In the genomic region with DNA sequence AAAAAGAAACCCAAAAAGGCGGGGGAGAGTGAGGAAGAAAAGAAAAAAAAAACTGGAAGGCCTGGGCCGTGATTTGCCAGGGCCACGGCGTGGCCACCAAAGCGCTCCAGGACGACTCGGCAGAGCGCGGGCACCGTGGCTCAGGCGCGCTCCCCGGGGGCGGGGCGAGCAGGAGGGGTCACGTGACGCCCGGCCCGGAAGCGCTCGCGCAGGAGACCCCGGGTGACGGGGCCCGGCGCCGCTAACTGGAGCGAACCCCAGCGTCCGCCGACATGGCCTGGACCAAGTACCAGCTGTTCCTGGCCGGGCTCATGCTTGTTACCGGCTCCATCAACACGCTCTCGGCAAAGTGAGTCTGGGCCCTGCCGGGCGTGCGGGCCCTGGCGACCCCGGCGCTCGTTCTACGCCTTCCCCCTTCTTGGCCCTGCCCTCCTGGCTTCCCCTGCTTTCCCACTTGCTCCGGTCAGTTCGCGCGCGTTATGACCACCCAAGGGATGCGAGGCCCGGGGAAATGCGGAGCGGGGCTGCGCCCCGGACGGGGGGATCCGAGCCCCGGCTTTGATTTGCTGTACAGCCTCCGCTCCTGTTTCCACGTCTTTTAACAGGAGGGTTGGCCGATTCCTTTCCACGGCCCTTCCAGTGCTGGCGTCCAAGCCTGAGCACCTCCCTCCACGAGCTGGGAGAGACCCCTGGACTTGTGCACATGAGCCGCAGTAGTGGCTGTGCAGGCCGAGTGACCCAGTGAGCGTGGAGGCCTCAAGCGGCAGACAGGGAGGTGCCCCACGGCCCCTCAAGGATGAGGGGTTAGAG, we compare ENCODE assay signal across 1 cellular context.
A peak's percentile ranks its signal among the peaks of the same experiment; 100 is the strongest.
TF ChIP-seq lines count a peak whose summit lies in the region.

A gene with protein sequence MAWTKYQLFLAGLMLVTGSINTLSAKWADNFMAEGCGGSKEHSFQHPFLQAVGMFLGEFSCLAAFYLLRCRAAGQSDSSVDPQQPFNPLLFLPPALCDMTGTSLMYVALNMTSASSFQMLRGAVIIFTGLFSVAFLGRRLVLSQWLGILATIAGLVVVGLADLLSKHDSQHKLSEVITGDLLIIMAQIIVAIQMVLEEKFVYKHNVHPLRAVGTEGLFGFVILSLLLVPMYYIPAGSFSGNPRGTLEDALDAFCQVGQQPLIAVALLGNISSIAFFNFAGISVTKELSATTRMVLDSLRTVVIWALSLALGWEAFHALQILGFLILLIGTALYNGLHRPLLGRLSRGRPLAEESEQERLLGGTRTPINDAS (plus strand): TSS at position 207 of the 810 bp plus-strand sequence. CDS start 66 bp downstream, at position 273.

TF ChIP-seq in H1, 55 proteins besides CTCF, POLR2A, EP300 and RAD21:
- TF ChIP-seq CBX5 (IDR thresholded peaks at IDR 0.05; ENCODE audit: low read depth, low read length): no peak
- no peak for TF ChIP-seq MAFK (IDR thresholded peaks at IDR 0.05; ENCODE audit: low read depth, low read length)
- no peak for TF ChIP-seq CHD1 (IDR thresholded peaks at IDR 0.05; ENCODE audit: low read depth, low read length)
- TF ChIP-seq CHD2 (IDR thresholded peaks at IDR 0.05; ENCODE audit: low read length): no peak
- no peak; the same call in 1 of the 2 replicates for TF ChIP-seq RBBP5 (IDR thresholded peaks at IDR 0.05; ENCODE audit: borderline replicate concordance, low read depth, low read length)
- TF ChIP-seq CBX8 (IDR thresholded peaks at IDR 0.05; ENCODE audit: borderline replicate concordance, low read depth, low read length): no peak
- TF ChIP-seq, protein P1, sequence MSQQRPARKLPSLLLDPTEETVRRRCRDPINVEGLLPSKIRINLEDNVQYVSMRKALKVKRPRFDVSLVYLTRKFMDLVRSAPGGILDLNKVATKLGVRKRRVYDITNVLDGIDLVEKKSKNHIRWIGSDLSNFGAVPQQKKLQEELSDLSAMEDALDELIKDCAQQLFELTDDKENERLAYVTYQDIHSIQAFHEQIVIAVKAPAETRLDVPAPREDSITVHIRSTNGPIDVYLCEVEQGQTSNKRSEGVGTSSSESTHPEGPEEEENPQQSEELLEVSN (IDR thresholded peaks at IDR 0.05): no peak
- no peak for TF ChIP-seq POU5F1 (IDR thresholded peaks at IDR 0.05; ENCODE audit: low read depth, low read length)
- no peak for TF ChIP-seq JUND (IDR thresholded peaks at IDR 0.05; ENCODE audit: low read length)
- TF ChIP-seq FOSL1 (IDR thresholded peaks at IDR 0.05; ENCODE audit: insufficient read depth, low read depth, low read length): no peak
- no peak for TF ChIP-seq BRCA1 (IDR thresholded peaks at IDR 0.05; ENCODE audit: low read depth, low read length)
- TF ChIP-seq SP2 (IDR thresholded peaks at IDR 0.05; ENCODE audit: low read length): no peak
- no peak for TF ChIP-seq SIX5 (IDR thresholded peaks at IDR 0.05; ENCODE audit: low read depth, low read length)
- peak; percentile 79 for TF ChIP-seq PHF8 (conservative IDR thresholded peaks at IDR 0.05; ENCODE audit: low read depth, low read length)
- TF ChIP-seq, protein P2, sequence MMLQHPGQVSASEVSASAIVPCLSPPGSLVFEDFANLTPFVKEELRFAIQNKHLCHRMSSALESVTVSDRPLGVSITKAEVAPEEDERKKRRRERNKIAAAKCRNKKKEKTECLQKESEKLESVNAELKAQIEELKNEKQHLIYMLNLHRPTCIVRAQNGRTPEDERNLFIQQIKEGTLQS (IDR thresholded peaks at IDR 0.05; ENCODE audit: insufficient read depth, low read depth, low read length): peak; percentile 81
- 0 out of 2 replicates have a peak, but pooled peaks have one; percentile 27 for TF ChIP-seq EGR1 (IDR thresholded peaks at IDR 0.05; ENCODE audit: borderline replicate concordance, low read depth, low read length)
- 0 out of 2 replicates have a peak, but pooled peaks have one; percentile 6 for TF ChIP-seq NRF1 (IDR thresholded peaks at IDR 0.05; ENCODE audit: low read depth, low read length)
- no peak for TF ChIP-seq TBP (IDR thresholded peaks at IDR 0.05; ENCODE audit: low read depth, low read length)
- no peak for TF ChIP-seq TEAD4 (IDR thresholded peaks at IDR 0.05; ENCODE audit: low read depth, low read length)
- TF ChIP-seq, protein P3, sequence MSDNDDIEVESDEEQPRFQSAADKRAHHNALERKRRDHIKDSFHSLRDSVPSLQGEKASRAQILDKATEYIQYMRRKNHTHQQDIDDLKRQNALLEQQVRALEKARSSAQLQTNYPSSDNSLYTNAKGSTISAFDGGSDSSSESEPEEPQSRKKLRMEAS (IDR thresholded peaks at IDR 0.05): peak; percentile 53; the same call in 1 of the 2 replicates
- TF ChIP-seq GABPA (IDR thresholded peaks at IDR 0.05; ENCODE audit: borderline replicate concordance, insufficient read depth, low read length): 0 out of 2 replicates have a peak, but pooled peaks have one; percentile 55
- TF ChIP-seq CEBPB (IDR thresholded peaks at IDR 0.05; ENCODE audit: low read depth, low read length): no peak
- TF ChIP-seq, protein P4, sequence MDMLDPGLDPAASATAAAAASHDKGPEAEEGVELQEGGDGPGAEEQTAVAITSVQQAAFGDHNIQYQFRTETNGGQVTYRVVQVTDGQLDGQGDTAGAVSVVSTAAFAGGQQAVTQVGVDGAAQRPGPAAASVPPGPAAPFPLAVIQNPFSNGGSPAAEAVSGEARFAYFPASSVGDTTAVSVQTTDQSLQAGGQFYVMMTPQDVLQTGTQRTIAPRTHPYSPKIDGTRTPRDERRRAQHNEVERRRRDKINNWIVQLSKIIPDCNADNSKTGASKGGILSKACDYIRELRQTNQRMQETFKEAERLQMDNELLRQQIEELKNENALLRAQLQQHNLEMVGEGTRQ (IDR thresholded peaks at IDR 0.05; ENCODE audit: low read length): peak; percentile 95
- no peak for TF ChIP-seq TCF12 (IDR thresholded peaks at IDR 0.05; ENCODE audit: low read depth, low read length)
- no peak for TF ChIP-seq SUZ12 (IDR thresholded peaks at IDR 0.05; ENCODE audit: low read length)
- no peak for TF ChIP-seq CTBP2 (IDR thresholded peaks at IDR 0.05; ENCODE audit: borderline replicate concordance, insufficient read depth, insufficient read length, low read length)
- TF ChIP-seq BACH1 (IDR thresholded peaks at IDR 0.05; ENCODE audit: low read length): no peak
- no peak for TF ChIP-seq BCL11A (IDR thresholded peaks at IDR 0.05; ENCODE audit: low read depth in 2 of 2, low read length in 2 of 2)
- TF ChIP-seq, protein P5, sequence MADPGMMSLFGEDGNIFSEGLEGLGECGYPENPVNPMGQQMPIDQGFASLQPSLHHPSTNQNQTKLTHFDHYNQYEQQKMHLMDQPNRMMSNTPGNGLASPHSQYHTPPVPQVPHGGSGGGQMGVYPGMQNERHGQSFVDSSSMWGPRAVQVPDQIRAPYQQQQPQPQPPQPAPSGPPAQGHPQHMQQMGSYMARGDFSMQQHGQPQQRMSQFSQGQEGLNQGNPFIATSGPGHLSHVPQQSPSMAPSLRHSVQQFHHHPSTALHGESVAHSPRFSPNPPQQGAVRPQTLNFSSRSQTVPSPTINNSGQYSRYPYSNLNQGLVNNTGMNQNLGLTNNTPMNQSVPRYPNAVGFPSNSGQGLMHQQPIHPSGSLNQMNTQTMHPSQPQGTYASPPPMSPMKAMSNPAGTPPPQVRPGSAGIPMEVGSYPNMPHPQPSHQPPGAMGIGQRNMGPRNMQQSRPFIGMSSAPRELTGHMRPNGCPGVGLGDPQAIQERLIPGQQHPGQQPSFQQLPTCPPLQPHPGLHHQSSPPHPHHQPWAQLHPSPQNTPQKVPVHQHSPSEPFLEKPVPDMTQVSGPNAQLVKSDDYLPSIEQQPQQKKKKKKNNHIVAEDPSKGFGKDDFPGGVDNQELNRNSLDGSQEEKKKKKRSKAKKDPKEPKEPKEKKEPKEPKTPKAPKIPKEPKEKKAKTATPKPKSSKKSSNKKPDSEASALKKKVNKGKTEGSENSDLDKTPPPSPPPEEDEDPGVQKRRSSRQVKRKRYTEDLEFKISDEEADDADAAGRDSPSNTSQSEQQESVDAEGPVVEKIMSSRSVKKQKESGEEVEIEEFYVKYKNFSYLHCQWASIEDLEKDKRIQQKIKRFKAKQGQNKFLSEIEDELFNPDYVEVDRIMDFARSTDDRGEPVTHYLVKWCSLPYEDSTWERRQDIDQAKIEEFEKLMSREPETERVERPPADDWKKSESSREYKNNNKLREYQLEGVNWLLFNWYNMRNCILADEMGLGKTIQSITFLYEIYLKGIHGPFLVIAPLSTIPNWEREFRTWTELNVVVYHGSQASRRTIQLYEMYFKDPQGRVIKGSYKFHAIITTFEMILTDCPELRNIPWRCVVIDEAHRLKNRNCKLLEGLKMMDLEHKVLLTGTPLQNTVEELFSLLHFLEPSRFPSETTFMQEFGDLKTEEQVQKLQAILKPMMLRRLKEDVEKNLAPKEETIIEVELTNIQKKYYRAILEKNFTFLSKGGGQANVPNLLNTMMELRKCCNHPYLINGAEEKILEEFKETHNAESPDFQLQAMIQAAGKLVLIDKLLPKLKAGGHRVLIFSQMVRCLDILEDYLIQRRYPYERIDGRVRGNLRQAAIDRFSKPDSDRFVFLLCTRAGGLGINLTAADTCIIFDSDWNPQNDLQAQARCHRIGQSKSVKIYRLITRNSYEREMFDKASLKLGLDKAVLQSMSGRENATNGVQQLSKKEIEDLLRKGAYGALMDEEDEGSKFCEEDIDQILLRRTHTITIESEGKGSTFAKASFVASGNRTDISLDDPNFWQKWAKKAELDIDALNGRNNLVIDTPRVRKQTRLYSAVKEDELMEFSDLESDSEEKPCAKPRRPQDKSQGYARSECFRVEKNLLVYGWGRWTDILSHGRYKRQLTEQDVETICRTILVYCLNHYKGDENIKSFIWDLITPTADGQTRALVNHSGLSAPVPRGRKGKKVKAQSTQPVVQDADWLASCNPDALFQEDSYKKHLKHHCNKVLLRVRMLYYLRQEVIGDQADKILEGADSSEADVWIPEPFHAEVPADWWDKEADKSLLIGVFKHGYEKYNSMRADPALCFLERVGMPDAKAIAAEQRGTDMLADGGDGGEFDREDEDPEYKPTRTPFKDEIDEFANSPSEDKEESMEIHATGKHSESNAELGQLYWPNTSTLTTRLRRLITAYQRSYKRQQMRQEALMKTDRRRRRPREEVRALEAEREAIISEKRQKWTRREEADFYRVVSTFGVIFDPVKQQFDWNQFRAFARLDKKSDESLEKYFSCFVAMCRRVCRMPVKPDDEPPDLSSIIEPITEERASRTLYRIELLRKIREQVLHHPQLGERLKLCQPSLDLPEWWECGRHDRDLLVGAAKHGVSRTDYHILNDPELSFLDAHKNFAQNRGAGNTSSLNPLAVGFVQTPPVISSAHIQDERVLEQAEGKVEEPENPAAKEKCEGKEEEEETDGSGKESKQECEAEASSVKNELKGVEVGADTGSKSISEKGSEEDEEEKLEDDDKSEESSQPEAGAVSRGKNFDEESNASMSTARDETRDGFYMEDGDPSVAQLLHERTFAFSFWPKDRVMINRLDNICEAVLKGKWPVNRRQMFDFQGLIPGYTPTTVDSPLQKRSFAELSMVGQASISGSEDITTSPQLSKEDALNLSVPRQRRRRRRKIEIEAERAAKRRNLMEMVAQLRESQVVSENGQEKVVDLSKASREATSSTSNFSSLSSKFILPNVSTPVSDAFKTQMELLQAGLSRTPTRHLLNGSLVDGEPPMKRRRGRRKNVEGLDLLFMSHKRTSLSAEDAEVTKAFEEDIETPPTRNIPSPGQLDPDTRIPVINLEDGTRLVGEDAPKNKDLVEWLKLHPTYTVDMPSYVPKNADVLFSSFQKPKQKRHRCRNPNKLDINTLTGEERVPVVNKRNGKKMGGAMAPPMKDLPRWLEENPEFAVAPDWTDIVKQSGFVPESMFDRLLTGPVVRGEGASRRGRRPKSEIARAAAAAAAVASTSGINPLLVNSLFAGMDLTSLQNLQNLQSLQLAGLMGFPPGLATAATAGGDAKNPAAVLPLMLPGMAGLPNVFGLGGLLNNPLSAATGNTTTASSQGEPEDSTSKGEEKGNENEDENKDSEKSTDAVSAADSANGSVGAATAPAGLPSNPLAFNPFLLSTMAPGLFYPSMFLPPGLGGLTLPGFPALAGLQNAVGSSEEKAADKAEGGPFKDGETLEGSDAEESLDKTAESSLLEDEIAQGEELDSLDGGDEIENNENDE (IDR thresholded peaks at IDR 0.05; ENCODE audit: insufficient replicate concordance, low read length): no peak
- TF ChIP-seq SAP30 (IDR thresholded peaks at IDR 0.05; ENCODE audit: insufficient read depth, insufficient replicate concordance, low read length): no peak
- TF ChIP-seq YY1 (IDR thresholded peaks at IDR 0.05; ENCODE audit: low read depth, low read length): no peak; the same call in 1 of the 2 replicates
- TF ChIP-seq RNF2 (IDR thresholded peaks at IDR 0.05; ENCODE audit: borderline replicate concordance, low read depth, low read length, missing control alignments, poor library complexity, severe bottlenecking): no peak
- TF ChIP-seq RFX5 (IDR thresholded peaks at IDR 0.05; ENCODE audit: borderline replicate concordance, low read depth, low read length): no peak
- TF ChIP-seq SIN3A (conservative IDR thresholded peaks at IDR 0.05 in 1 of 2, IDR thresholded peaks at IDR 0.05 in 1 of 2; ENCODE audit: low read depth in 1 of 2, low read length in 2 of 2): peak in 1 of 2 experiments; percentile 76; a peak in 2 of 4 replicates
- TF ChIP-seq TAF7 (optimal IDR thresholded peaks at IDR 0.05; ENCODE audit: borderline replicate concordance, low read depth, low read length): no peak
- TF ChIP-seq KDM5A (IDR thresholded peaks at IDR 0.05; ENCODE audit: low read length): no peak
- peak; percentile 52 for TF ChIP-seq TAF1 (IDR thresholded peaks at IDR 0.05; ENCODE audit: low read depth, low read length)
- TF ChIP-seq POLR2AphosphoS5 (IDR thresholded peaks at IDR 0.05; ENCODE audit: low read depth, low read length): peak; percentile 67
- 0 out of 4 replicates have a peak, but pooled peaks of 1 of the 2 experiments have one; percentile 21 for TF ChIP-seq HDAC2 (IDR thresholded peaks at IDR 0.05; ENCODE audit: borderline replicate concordance in 1 of 2, low read depth in 2 of 2, low read length in 2 of 2)
- no peak for TF ChIP-seq SRF (IDR thresholded peaks at IDR 0.05; ENCODE audit: low read depth, low read length)
- no peak for TF ChIP-seq SP4 (IDR thresholded peaks at IDR 0.05; ENCODE audit: low read length)
- TF ChIP-seq RXRA (IDR thresholded peaks at IDR 0.05; ENCODE audit: insufficient read depth, low read depth, low read length): no peak
- TF ChIP-seq CREB1 (IDR thresholded peaks at IDR 0.05): 0 out of 2 replicates have a peak, but pooled peaks have one; percentile 37
- no peak for TF ChIP-seq EZH2 (IDR thresholded peaks at IDR 0.05; ENCODE audit: low read depth, low read length, severe bottlenecking)
- peak; percentile 81 for TF ChIP-seq KDM4A (IDR thresholded peaks at IDR 0.05; ENCODE audit: low read depth, low read length, severe bottlenecking)
